Comparison of ENCODE assay signal across 32 cellular contexts in the genomic region with DNA sequence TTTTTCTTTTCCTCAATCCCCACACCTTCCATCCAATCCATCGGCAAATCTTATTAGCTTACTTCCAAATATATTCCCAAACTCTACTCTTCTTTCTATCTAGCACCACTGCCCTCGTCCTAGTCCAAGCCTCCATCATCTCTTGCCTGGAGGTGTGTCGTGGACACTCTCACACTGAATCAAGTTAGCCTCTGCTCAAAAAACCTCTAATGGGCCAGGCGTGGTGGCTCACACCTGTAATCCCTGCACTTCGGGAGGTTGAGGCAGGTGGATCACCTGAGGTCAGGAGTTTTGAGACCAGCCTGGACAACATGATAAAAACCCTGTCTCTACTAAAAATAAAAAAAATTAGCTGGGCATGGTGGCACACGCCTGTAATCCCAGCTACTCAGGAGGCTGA.
"Had no signal": no experiment of that assay in that cellular context is flagged by ENCODE, and none has a peak within 500 bp of the region (broad histone marks: within the 10 kb centered on the region; RNA-seq: fewer than 3 reads in every experiment).

No MANE protein-coding gene starts in this region.

- H3K36me3 ChIP-seq: adrenal gland, ascending aorta, breast epithelium, cardiac muscle cell had no signal

- DNase-seq: activated effector memory CD4-positive, alpha-beta T cell treated with anti-CD3 and anti-CD28 coated beads, Interleukin-2, amount 50 U/mL, for 16 hours; activated effector memory CD4-positive, alpha-beta T cell treated with Interleukin-2 at 50 U/mL for 16 hours; activated gamma-delta T cell; activated gamma-delta T cell treated with Interleukin-2 at 50 U/mL for 16 hours; activated naive CD4-positive, alpha-beta T cell; activated naive CD4-positive, alpha-beta T cell treated with anti-CD3 and anti-CD28 coated beads for 36 hours; activated naive CD4-positive, alpha-beta T cell treated with anti-CD3 and anti-CD28 coated beads, Interleukin-2, amount 10 ng/mL, durations not matched to agents 7 days and 5 days; activated naive CD4-positive, alpha-beta T cell treated with anti-CD3 and anti-CD28 coated beads, Interleukin-2, amount 50 U/mL, for 16 hours; activated naive CD4-positive, alpha-beta T cell treated with Interleukin-2 at 50 U/mL for 16 hours; activated naive CD8-positive, alpha-beta T cell treated with anti-CD3 and anti-CD28 coated beads for 36 hours; activated naive CD8-positive, alpha-beta T cell treated with anti-CD3 and anti-CD28 coated beads, Interleukin-2, amount 10 ng/mL, durations not matched to agents 7 days and 5 days; activated naive CD8-positive, alpha-beta T cell treated with anti-CD3 and anti-CD28 coated beads, Interleukin-2, amount 50 U/mL, for 24 hours; activated T-cell treated with anti-CD3 and anti-CD28 coated beads, Interleukin-2, amount 50 U/mL, for 1 hour; activated T-cell treated with anti-CD3 and anti-CD28 coated beads, Interleukin-2, amount 50 U/mL, for 24 hours; activated T-cell treated with anti-CD3 and anti-CD28 coated beads, Interleukin-2, amount 50 U/mL, for 4 hours; activated T-cell treated with anti-CD3 and anti-CD28 coated beads, Interleukin-2, amount 50 U/mL, for 48 hours; activated T-cell treated with anti-CD3 and anti-CD28 coated beads, Interleukin-2, amount 50 U/mL, for 72 hours; adrenal gland; amniotic stem cell; amygdala; anterior cingulate cortex; aorta; body of pancreas; brain microvascular endothelial cell; caudate nucleus; central memory CD4-positive, alpha-beta T cell; cerebellar nuclear complex had no signal

- H3K4me1 ChIP-seq: breast epithelium had no signal

- H3K27ac ChIP-seq: adrenal gland, ascending aorta, body of pancreas, brain microvascular endothelial cell, breast epithelium, cardiac muscle cell had no signal

- H3K4me3 ChIP-seq: adrenal gland, ascending aorta, body of pancreas, breast epithelium, cardiac muscle cell had no signal

- H3K27me3 ChIP-seq: adrenal gland, ascending aorta, body of pancreas, brain microvascular endothelial cell, breast epithelium, cardiac muscle cell had no signal

- ATAC-seq: activated naive CD4-positive, alpha-beta T cell treated with anti-CD3 and anti-CD28 coated beads, Interleukin-2, amount 50 U/mL, for 72 hours; activated naive CD8-positive, alpha-beta T cell treated with anti-CD3 and anti-CD28 coated beads, Interleukin-2, amount 50 U/mL, for 24 hours; activated T-cell treated with anti-CD3 and anti-CD28 coated beads, Interleukin-2, amount 50 U/mL, for 4 hours; activated T-cell treated with anti-CD3 and anti-CD28 coated beads, Interleukin-2, amount 50 U/mL, for 72 hours; activated T-helper 17 cell treated with anti-CD3 and anti-CD28 coated beads, Interleukin-2, amount 50 U/mL, for 72 hours; body of pancreas had no signal

- H3K9me3 ChIP-seq: adrenal gland, ascending aorta, body of pancreas, breast epithelium had no signal
